1 cellular context compared by ENCODE assay signal in the genomic region with DNA sequence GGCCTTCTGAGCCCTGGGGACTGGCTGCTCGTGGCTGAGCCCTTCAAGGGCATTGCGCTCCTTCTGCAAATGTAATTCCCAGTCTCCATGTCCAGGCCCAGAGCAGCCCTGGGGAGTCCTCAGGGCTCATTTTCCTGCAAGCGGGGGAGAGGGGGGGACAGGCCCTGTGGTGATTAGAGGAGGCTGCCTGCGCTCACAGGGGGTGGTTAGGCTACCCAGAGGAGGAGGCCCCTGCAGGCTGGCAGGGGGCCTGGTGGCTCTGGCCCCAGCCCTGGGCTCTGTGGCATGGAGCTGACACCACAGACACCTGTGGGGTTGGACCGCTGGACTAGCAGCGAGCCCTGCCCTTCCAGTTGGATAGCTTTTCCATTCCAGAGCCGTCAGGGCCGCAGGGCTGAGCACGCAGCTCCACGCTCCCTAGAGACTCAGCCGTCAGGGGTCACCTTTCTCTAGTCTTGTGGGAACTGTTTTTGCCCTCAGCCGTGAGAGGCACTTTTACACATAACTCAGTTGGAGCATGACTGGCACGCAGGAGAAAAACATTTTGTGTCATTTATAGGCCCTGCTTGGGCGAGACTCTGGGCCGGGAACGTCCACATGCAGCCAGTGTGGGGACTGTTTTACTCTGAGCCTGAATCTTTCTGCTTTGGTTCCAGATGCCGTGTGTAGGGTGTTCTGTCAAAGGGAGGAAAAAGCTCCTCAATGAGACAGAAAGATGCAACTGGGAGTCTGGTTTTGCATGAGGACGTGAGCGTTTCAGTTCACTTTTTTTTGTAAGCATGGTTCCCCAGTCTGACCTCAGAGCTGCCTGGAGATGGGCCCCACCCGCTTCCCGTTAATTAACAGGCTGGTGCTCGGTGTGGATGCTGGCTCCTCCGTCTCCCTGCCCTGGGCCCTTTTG.
TF ChIP-seq lines count a peak whose summit lies in the region.

No MANE protein-coding gene starts in this region.

TF ChIP-seq in GM12878, 131 proteins besides CTCF, POLR2A, EP300 and RAD21 (continued from another document and continues in another):
- TF ChIP-seq, protein P1, sequence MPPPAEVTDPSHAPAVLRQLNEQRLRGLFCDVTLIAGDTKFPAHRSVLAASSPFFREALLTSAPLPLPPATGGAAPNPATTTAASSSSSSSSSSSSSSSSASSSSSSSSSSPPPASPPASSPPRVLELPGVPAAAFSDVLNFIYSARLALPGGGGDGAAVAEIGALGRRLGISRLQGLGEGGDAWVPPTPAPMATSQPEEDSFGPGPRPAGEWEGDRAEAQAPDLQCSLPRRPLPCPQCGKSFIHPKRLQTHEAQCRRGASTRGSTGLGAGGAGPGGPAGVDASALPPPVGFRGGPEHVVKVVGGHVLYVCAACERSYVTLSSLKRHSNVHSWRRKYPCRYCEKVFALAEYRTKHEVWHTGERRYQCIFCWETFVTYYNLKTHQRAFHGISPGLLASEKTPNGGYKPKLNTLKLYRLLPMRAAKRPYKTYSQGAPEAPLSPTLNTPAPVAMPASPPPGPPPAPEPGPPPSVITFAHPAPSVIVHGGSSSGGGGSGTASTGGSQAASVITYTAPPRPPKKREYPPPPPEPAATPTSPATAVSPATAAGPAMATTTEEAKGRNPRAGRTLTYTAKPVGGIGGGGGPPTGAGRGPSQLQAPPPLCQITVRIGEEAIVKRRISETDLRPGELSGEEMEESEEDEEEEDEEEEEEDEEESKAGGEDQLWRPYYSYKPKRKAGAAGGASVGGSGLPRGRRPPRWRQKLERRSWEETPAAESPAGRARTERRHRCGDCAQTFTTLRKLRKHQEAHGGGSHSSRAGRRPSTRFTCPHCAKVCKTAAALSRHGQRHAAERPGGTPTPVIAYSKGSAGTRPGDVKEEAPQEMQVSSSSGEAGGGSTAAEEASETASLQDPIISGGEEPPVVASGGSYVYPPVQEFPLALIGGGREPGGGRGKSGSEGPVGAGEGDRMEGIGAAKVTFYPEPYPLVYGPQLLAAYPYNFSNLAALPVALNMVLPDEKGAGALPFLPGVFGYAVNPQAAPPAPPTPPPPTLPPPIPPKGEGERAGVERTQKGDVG (CRISPR knock-in tag; IDR thresholded peaks at IDR 0.05) = no peak
- TF ChIP-seq NFYA (IDR thresholded peaks at IDR 0.05; ENCODE audit: borderline replicate concordance, low read depth, low read length) (no peak), JUNB (IDR thresholded peaks at IDR 0.05) (no peak), BMI1 (IDR thresholded peaks at IDR 0.05; ENCODE audit: borderline replicate concordance) (no peak), PAX5 (IDR thresholded peaks at IDR 0.05; ENCODE audit: borderline replicate concordance, low read depth, low read length) (peak; percentile 50; the same call in 1 of the 2 replicates), ZNF384 (IDR thresholded peaks at IDR 0.05; ENCODE audit: borderline replicate concordance, low read depth, low read length) (peak; percentile 80; the same call in 1 of the 2 replicates), YBX1 (IDR thresholded peaks at IDR 0.05) (no peak), TCF3 (IDR thresholded peaks at IDR 0.05; ENCODE audit: borderline replicate concordance, insufficient read depth, low read depth, low read length) (peak; percentile 28; the same call in 1 of the 2 replicates), HDAC6 (IDR thresholded peaks at IDR 0.05; ENCODE audit: unreplicated experiment) (no peak), TBL1XR1 (IDR thresholded peaks at IDR 0.05; ENCODE audit: low read depth, low read length) (peak; percentile 80), IKZF2 (IDR thresholded peaks at IDR 0.05) (peak; percentile 82 to 88), ETV6 (conservative IDR thresholded peaks at IDR 0.05 in 1 of 2, IDR thresholded peaks at IDR 0.05 in 1 of 2; ENCODE audit: borderline replicate concordance in 1 of 2, low read depth in 1 of 2) (no peak), RBBP5 (conservative IDR thresholded peaks at IDR 0.05) (no peak), RCOR1 (conservative IDR thresholded peaks at IDR 0.05; ENCODE audit: low read depth, low read length) (peak; percentile 92; the same call in 1 of the 2 replicates), CBX3 (IDR thresholded peaks at IDR 0.05; ENCODE audit: borderline replicate concordance, low read depth) (no peak), MYC (IDR thresholded peaks at IDR 0.05; ENCODE audit: insufficient read depth, insufficient read length, insufficient replicate concordance, low read length, severe bottlenecking) (peak; percentile 18), TAF1 (IDR thresholded peaks at IDR 0.05; ENCODE audit: borderline replicate concordance, low read depth, low read length) (no peak), YY1 (IDR thresholded peaks at IDR 0.05; ENCODE audit: low read depth, low read length) (peak; percentile 66), BHLHE40 (IDR thresholded peaks at IDR 0.05; ENCODE audit: borderline replicate concordance in 1 of 2, low read depth in 2 of 2, low read length in 1 of 2) (peak; percentile 81 to 92), IRF4 (IDR thresholded peaks at IDR 0.05; ENCODE audit: low read depth, low read length) (peak; percentile 93), ZZZ3 (IDR thresholded peaks at IDR 0.05; ENCODE audit: control insufficient read depth, insufficient read length, low read depth) (no peak), RFX5 (IDR thresholded peaks at IDR 0.05; ENCODE audit: low read depth, low read length) (no peak), MEF2A (IDR thresholded peaks at IDR 0.05; ENCODE audit: insufficient read depth, low read depth, low read length) (peak; percentile 60; the same call in 1 of the 2 replicates), ZNF274 (IDR thresholded peaks at IDR 0.05; ENCODE audit: insufficient read depth, insufficient read length) (no peak), HDAC2 (IDR thresholded peaks at IDR 0.05) (no peak), ZSCAN29 (IDR thresholded peaks at IDR 0.05) (no peak), SMAD5 (IDR thresholded peaks at IDR 0.05; ENCODE audit: low read depth) (no peak)
- TF ChIP-seq, protein P2, sequence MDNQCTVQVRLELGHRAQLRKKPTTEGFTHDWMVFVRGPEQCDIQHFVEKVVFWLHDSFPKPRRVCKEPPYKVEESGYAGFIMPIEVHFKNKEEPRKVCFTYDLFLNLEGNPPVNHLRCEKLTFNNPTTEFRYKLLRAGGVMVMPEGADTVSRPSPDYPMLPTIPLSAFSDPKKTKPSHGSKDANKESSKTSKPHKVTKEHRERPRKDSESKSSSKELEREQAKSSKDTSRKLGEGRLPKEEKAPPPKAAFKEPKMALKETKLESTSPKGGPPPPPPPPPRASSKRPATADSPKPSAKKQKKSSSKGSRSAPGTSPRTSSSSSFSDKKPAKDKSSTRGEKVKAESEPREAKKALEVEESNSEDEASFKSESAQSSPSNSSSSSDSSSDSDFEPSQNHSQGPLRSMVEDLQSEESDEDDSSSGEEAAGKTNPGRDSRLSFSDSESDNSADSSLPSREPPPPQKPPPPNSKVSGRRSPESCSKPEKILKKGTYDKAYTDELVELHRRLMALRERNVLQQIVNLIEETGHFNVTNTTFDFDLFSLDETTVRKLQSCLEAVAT (IDR thresholded peaks at IDR 0.05) = peak; percentile 43; the same call in 1 of the 2 replicates
- TF ChIP-seq, protein P3, sequence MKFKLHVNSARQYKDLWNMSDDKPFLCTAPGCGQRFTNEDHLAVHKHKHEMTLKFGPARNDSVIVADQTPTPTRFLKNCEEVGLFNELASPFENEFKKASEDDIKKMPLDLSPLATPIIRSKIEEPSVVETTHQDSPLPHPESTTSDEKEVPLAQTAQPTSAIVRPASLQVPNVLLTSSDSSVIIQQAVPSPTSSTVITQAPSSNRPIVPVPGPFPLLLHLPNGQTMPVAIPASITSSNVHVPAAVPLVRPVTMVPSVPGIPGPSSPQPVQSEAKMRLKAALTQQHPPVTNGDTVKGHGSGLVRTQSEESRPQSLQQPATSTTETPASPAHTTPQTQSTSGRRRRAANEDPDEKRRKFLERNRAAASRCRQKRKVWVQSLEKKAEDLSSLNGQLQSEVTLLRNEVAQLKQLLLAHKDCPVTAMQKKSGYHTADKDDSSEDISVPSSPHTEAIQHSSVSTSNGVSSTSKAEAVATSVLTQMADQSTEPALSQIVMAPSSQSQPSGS (IDR thresholded peaks at IDR 0.05; ENCODE audit: low read length) = peak; percentile 74
- TF ChIP-seq, protein P4, sequence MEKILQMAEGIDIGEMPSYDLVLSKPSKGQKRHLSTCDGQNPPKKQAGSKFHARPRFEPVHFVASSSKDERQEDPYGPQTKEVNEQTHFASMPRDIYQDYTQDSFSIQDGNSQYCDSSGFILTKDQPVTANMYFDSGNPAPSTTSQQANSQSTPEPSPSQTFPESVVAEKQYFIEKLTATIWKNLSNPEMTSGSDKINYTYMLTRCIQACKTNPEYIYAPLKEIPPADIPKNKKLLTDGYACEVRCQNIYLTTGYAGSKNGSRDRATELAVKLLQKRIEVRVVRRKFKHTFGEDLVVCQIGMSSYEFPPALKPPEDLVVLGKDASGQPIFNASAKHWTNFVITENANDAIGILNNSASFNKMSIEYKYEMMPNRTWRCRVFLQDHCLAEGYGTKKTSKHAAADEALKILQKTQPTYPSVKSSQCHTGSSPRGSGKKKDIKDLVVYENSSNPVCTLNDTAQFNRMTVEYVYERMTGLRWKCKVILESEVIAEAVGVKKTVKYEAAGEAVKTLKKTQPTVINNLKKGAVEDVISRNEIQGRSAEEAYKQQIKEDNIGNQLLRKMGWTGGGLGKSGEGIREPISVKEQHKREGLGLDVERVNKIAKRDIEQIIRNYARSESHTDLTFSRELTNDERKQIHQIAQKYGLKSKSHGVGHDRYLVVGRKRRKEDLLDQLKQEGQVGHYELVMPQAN (conservative IDR thresholded peaks at IDR 0.05) = peak; percentile 17; the same call in 1 of the 2 replicates
- TF ChIP-seq, protein P5, sequence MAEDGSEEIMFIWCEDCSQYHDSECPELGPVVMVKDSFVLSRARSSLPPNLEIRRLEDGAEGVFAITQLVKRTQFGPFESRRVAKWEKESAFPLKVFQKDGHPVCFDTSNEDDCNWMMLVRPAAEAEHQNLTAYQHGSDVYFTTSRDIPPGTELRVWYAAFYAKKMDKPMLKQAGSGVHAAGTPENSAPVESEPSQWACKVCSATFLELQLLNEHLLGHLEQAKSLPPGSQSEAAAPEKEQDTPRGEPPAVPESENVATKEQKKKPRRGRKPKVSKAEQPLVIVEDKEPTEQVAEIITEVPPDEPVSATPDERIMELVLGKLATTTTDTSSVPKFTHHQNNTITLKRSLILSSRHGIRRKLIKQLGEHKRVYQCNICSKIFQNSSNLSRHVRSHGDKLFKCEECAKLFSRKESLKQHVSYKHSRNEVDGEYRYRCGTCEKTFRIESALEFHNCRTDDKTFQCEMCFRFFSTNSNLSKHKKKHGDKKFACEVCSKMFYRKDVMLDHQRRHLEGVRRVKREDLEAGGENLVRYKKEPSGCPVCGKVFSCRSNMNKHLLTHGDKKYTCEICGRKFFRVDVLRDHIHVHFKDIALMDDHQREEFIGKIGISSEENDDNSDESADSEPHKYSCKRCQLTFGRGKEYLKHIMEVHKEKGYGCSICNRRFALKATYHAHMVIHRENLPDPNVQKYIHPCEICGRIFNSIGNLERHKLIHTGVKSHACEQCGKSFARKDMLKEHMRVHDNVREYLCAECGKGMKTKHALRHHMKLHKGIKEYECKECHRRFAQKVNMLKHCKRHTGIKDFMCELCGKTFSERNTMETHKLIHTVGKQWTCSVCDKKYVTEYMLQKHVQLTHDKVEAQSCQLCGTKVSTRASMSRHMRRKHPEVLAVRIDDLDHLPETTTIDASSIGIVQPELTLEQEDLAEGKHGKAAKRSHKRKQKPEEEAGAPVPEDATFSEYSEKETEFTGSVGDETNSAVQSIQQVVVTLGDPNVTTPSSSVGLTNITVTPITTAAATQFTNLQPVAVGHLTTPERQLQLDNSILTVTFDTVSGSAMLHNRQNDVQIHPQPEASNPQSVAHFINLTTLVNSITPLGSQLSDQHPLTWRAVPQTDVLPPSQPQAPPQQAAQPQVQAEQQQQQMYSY (CRISPR knock-in tag; IDR thresholded peaks at IDR 0.05) = no peak
- TF ChIP-seq, protein P6, sequence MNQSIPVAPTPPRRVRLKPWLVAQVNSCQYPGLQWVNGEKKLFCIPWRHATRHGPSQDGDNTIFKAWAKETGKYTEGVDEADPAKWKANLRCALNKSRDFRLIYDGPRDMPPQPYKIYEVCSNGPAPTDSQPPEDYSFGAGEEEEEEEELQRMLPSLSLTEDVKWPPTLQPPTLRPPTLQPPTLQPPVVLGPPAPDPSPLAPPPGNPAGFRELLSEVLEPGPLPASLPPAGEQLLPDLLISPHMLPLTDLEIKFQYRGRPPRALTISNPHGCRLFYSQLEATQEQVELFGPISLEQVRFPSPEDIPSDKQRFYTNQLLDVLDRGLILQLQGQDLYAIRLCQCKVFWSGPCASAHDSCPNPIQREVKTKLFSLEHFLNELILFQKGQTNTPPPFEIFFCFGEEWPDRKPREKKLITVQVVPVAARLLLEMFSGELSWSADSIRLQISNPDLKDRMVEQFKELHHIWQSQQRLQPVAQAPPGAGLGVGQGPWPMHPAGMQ (IDR thresholded peaks at IDR 0.05; ENCODE audit: borderline replicate concordance) = no peak
- TF ChIP-seq, protein P7, sequence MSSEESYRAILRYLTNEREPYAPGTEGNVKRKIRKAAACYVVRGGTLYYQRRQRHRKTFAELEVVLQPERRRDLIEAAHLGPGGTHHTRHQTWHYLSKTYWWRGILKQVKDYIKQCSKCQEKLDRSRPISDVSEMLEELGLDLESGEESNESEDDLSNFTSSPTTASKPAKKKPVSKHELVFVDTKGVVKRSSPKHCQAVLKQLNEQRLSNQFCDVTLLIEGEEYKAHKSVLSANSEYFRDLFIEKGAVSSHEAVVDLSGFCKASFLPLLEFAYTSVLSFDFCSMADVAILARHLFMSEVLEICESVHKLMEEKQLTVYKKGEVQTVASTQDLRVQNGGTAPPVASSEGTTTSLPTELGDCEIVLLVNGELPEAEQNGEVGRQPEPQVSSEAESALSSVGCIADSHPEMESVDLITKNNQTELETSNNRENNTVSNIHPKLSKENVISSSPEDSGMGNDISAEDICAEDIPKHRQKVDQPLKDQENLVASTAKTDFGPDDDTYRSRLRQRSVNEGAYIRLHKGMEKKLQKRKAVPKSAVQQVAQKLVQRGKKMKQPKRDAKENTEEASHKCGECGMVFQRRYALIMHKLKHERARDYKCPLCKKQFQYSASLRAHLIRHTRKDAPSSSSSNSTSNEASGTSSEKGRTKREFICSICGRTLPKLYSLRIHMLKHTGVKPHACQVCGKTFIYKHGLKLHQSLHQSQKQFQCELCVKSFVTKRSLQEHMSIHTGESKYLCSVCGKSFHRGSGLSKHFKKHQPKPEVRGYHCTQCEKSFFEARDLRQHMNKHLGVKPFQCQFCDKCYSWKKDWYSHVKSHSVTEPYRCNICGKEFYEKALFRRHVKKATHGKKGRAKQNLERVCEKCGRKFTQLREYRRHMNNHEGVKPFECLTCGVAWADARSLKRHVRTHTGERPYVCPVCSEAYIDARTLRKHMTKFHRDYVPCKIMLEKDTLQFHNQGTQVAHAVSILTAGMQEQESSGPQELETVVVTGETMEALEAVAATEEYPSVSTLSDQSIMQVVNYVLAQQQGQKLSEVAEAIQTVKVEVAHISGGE (CRISPR knock-in tag; IDR thresholded peaks at IDR 0.05) = no peak
